In genomic region chr6:163416380-163416629, GRCh38 we compare ENCODE assay signal across 8 cellular contexts. TPM values are rescaled to one million over a fixed set of nuclear protein-coding genes. Genes with fewer than 3 reads are reported as not detected.
DNase-seq lines count a peak whose midpoint lies in the region; ATAC-seq lines count a peak whose summit lies in the region.

No MANE protein-coding gene starts in this region.

- H3K9me3 ChIP-seq in BLaER1 treated with 17β-estradiol and CSF1 and Interleukin-3, amounts not matched to agents 10 nM and 100 nM (replicated peaks in 1 of 11), result no peaks in the 10 kb centered on the region

- H3K27ac Mint-ChIP-seq in natural killer cell treated with Interleukin-12 subunit alpha and Interleukin-12 subunit beta and Interleukin-15 and Interleukin-18, amount 100 ng/mL, for 72 hours, result peak overlapping the region; percentile 94 to 96

- no peak for ATAC-seq in natural killer cell treated with Interleukin-12 subunit alpha and Interleukin-12 subunit beta and Interleukin-15 and Interleukin-18, amount 100 ng/mL, for 72 hours
- no peak for ATAC-seq in GM18511 (IDR thresholded peaks at IDR 0.05; ENCODE audit: unreplicated experiment)

- DNase-seq in M059J (ENCODE audit: low read depth) (peak; percentile 51), DMS79 (lab: John Stamatoyannopoulos, UW) (no peak), NCI-H446 treated with DMSO at 0.1 percent for 48 hours (lab: John Stamatoyannopoulos, UW) (no peak), NCI-H2029 treated with DMSO at 0.1 percent for 48 hours (lab: John Stamatoyannopoulos, UW) (no peak)
- no peak for DNase-seq in natural killer cell treated with Interleukin-12 subunit alpha and Interleukin-12 subunit beta and Interleukin-15 and Interleukin-18, amount 100 ng/mL, for 72 hours (ENCODE audit: low spot score)

- H3K36me3 Mint-ChIP-seq in natural killer cell treated with Interleukin-12 subunit alpha and Interleukin-12 subunit beta and Interleukin-15 and Interleukin-18, amount 100 ng/mL, for 72 hours, result peaks cover 9% of the 10 kb centered on the region

- peaks cover 51 to 64% (median 54%) of the 10 kb centered on the region in 11 experiments for H4K20me1 ChIP-seq in BLaER1 treated with 17β-estradiol and CSF1 and Interleukin-3, amounts not matched to agents 10 nM and 100 nM

- H3K9ac ChIP-seq in BLaER1 treated with 17β-estradiol and CSF1 and Interleukin-3, amounts not matched to agents 10 nM and 100 nM, result peak overlapping the region; percentile 96 to 100 (median 99)

- peaks cover 0 to 3% (median 0%) of the 10 kb centered on the region in 11 experiments; a peak in 1 of 22 replicates for H3K36me3 ChIP-seq in BLaER1 treated with 17β-estradiol and CSF1 and Interleukin-3, amounts not matched to agents 10 nM and 100 nM

- H3K4me3 ChIP-seq in BLaER1 treated with 17β-estradiol and CSF1 and Interleukin-3, amounts not matched to agents 10 nM and 100 nM, result peak overlapping the region; percentile 81 to 100 (median 96)

- peaks cover under 1 to 1% of the 10 kb centered on the region in 2 donors for H3K27me3 Mint-ChIP-seq in natural killer cell treated with Interleukin-12 subunit alpha and Interleukin-12 subunit beta and Interleukin-15 and Interleukin-18, amount 100 ng/mL, for 72 hours

- peak overlapping the region; percentile 97 for H3K4me3 Mint-ChIP-seq in natural killer cell treated with Interleukin-12 subunit alpha and Interleukin-12 subunit beta and Interleukin-15 and Interleukin-18, amount 100 ng/mL, for 72 hours

- peaks cover 33 to 57% (median 50%) of the 10 kb centered on the region in 10 experiments for H3K4me1 ChIP-seq in BLaER1 treated with 17β-estradiol and CSF1 and Interleukin-3, amounts not matched to agents 10 nM and 100 nM

- H3K4me2 ChIP-seq in BLaER1 treated with 17β-estradiol and CSF1 and Interleukin-3, amounts not matched to agents 10 nM and 100 nM, result peak overlapping the region; percentile 72 to 97 (median 88); a peak in 21 of 22 replicates

- H3K4me1 Mint-ChIP-seq in natural killer cell treated with Interleukin-12 subunit alpha and Interleukin-12 subunit beta and Interleukin-15 and Interleukin-18, amount 100 ng/mL, for 72 hours (ENCODE audit: low read depth in 2 of 2), result peaks cover 54 to 63% of the 10 kb centered on the region in 2 donors

- no peaks in the 10 kb centered on the region for H3K9me3 Mint-ChIP-seq in natural killer cell treated with Interleukin-12 subunit alpha and Interleukin-12 subunit beta and Interleukin-15 and Interleukin-18, amount 100 ng/mL, for 72 hours

- H3K27ac ChIP-seq in BLaER1 treated with 17β-estradiol and CSF1 and Interleukin-3, amounts not matched to agents 10 nM and 100 nM, result peak overlapping the region; percentile 98 to 100 (median 99)
- peak overlapping the region; percentile 97 for H3K27ac ChIP-seq in cingulate gyrus (ENCODE audit: low read depth, low read length)

- H3K27me3 ChIP-seq in BLaER1 treated with 17β-estradiol and CSF1 and Interleukin-3, amounts not matched to agents 10 nM and 100 nM, result no peaks in the 10 kb centered on the region

RNA-seq across cellular contexts. Expression of gene QKI, which starts 1.8 kb away (rescaled TPM):
- total RNA-seq in M059J (2014; rRNA removed; shearing (Covaris generic)), result 106 and 142 TPM in 2 replicates
- 100 to 1,000 TPM in 1 of 2 donors, 10 to 100 TPM in 1; 91.8 to 123 TPM for total RNA-seq in natural killer cell treated with Interleukin-12 subunit alpha and Interleukin-12 subunit beta and Interleukin-15 and Interleukin-18, amount 100 ng/mL, for 72 hours
